ENCODE assay signal across 23 cellular contexts in genomic region chr6:37232430-37233017, GRCh38. TPM values are rescaled to one million over a fixed set of nuclear protein-coding genes. Genes with fewer than 3 reads are reported as not detected.
"Had no signal": no experiment of that assay in that cellular context is flagged by ENCODE, and none has a peak within 500 bp of the region (broad histone marks: within the 10 kb centered on the region; RNA-seq: fewer than 3 reads in every experiment).

No MANE protein-coding gene starts in this region.

- H3K27me3 ChIP-seq: body of pancreas, foreskin keratinocyte, hepatocyte, left lung, sigmoid colon, uterus had no signal

- H3K9me3 Mint-ChIP-seq: activated CD4-positive, alpha-beta memory T cell treated with anti-CD3 and anti-CD28 coated beads for 36 hours; activated naive CD4-positive, alpha-beta T cell treated with anti-CD3 and anti-CD28 coated beads, Interleukin-2, amount 50 U/mL, for 24 hours; stimulated activated memory B cell treated with anti-CD40 and anti-IgM and Interleukin-4, amounts not matched to agents 10 μg/mL and 1 μg/mL and 100 μg/mL, for 72 hours; T-helper 2 cell treated with Interferon-gamma antibody and Interleukin-4, amounts not matched to agents 5 μg/mL and 100 μg/mL, for 36 hours had no signal

- H3K36me3 Mint-ChIP-seq: activated CD4-positive, alpha-beta memory T cell treated with anti-CD3 and anti-CD28 coated beads for 36 hours; activated naive CD4-positive, alpha-beta T cell treated with anti-CD3 and anti-CD28 coated beads, Interleukin-2, amount 50 U/mL, for 24 hours; stimulated activated memory B cell treated with anti-CD40 and anti-IgM and Interleukin-4, amounts not matched to agents 10 μg/mL and 1 μg/mL and 100 μg/mL, for 72 hours had no signal

- H3K36me3 ChIP-seq: left lung, sigmoid colon, uterus had no signal

- H3K4me1 ChIP-seq: body of pancreas, sigmoid colon, uterus had no signal

- H3K4me1 Mint-ChIP-seq: stimulated activated memory B cell treated with anti-CD40 and anti-IgM and Interleukin-4, amounts not matched to agents 10 μg/mL and 1 μg/mL and 100 μg/mL, for 72 hours had no signal

- H3K27me3 Mint-ChIP-seq: activated CD4-positive, alpha-beta memory T cell treated with anti-CD3 and anti-CD28 coated beads for 36 hours; activated naive CD4-positive, alpha-beta T cell treated with anti-CD3 and anti-CD28 coated beads, Interleukin-2, amount 50 U/mL, for 24 hours; progenitor cell of endocrine pancreas; stimulated activated memory B cell treated with anti-CD40 and anti-IgM and Interleukin-4, amounts not matched to agents 10 μg/mL and 1 μg/mL and 100 μg/mL, for 72 hours had no signal

- H3K27ac Mint-ChIP-seq: activated CD4-positive, alpha-beta memory T cell treated with anti-CD3 and anti-CD28 coated beads for 36 hours; activated naive CD4-positive, alpha-beta T cell treated with anti-CD3 and anti-CD28 coated beads, Interleukin-2, amount 50 U/mL, for 24 hours; naive thymus-derived CD4-positive, alpha-beta T cell; progenitor cell of endocrine pancreas; stimulated activated memory B cell treated with anti-CD40 and anti-IgM and Interleukin-4, amounts not matched to agents 10 μg/mL and 1 μg/mL and 100 μg/mL, for 72 hours had no signal

- DNase-seq: activated CD4-positive, alpha-beta memory T cell treated with anti-CD3 and anti-CD28 coated beads for 36 hours; activated CD4-positive, alpha-beta T cell treated with anti-CD3 and anti-CD28 coated beads for 48 hours; activated gamma-delta T cell treated with Interleukin-2 at 50 U/mL for 16 hours; activated T-cell treated with anti-CD3 and anti-CD28 coated beads, Interleukin-2, amount 50 U/mL, for 1 hour; anterior cingulate cortex; body of pancreas; effector CD4-positive, alpha-beta T cell; foreskin keratinocyte; glutamatergic neuron; kidney glomerular epithelial cell; left lung; naive thymus-derived CD4-positive, alpha-beta T cell; retina; sigmoid colon; stimulated activated CD4-positive, alpha-beta T cell treated with anti-CD3 and anti-CD28 coated beads, Interleukin-15, amount 100 ng/mL, for 24 hours; trophoblast cell; uterus had no signal

- H3K4me3 ChIP-seq: body of pancreas, hepatocyte, left lung, sigmoid colon, smooth muscle cell, uterus had no signal

- H3K4me3 Mint-ChIP-seq: activated CD4-positive, alpha-beta memory T cell treated with anti-CD3 and anti-CD28 coated beads for 36 hours; activated naive CD4-positive, alpha-beta T cell treated with anti-CD3 and anti-CD28 coated beads, Interleukin-2, amount 50 U/mL, for 24 hours; naive thymus-derived CD4-positive, alpha-beta T cell; stimulated activated memory B cell treated with anti-CD40 and anti-IgM and Interleukin-4, amounts not matched to agents 10 μg/mL and 1 μg/mL and 100 μg/mL, for 72 hours; T-helper 2 cell treated with Interferon-gamma antibody and Interleukin-4, amounts not matched to agents 5 μg/mL and 100 μg/mL, for 36 hours had no signal

- H3K9me3 ChIP-seq: body of pancreas, left lung, sigmoid colon, uterus had no signal

- H3K27ac ChIP-seq: body of pancreas, foreskin keratinocyte, hepatocyte, left lung, sigmoid colon, uterus had no signal

RNA-seq across cellular contexts. Expression of gene TMEM217, which starts 25.4 kb away (rescaled TPM):
- total RNA-seq: body of pancreas had no signal
